In the genomic region with DNA sequence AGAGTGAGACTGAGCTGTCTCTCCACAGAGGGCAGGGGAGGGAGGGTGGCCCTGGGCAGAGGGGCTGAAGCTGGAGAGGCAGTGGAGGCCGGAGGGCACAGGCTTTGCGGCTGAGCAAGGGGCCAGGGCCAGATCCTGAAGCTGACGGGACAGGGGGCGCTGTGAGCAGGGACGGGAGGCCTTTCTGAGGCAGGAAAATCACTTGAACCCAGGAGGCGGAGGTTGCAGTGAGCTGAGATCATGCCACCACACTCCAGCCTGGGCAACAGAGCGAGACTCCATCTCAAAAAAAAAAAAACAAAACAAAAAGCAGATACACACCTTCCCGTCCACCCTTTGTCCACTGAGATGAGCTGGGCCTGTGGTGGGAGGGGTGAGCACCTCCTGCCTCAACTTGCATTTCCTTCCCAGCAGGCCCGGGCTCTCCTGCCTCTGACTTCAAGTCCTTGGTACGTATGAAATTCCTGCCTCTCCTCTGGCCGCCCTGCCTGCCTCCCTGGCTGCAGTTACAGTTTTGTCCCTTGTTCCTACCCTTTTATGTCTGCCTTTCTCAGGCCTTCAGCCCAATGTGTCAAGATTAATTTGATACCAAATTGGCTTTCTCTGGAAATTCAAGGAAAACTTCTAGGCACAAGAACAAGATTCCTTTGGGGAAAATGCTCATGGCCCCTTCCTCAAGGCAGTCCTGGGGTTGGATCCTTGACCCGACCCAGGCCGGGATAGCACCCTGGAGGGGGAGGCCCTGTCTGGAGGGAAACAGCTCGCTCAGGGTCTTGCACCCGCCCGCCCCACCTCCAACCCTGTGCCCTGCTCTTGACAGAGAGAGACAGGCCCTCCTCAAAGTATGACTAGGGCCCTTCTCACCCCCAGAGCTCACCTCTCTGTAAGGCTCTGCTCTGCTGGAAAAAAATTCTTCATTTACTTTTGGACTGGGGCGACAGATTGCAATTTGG, we compare ENCODE assay signal across 2 cellular contexts.
A peak's percentile ranks its signal among the peaks of the same experiment; 100 is the strongest.
TF ChIP-seq lines count a peak whose summit lies in the region.

No MANE protein-coding gene starts in this region.

TF ChIP-seq in HCT116, 20 proteins besides CTCF, POLR2A, EP300 and RAD21:
- TF ChIP-seq, protein P1, sequence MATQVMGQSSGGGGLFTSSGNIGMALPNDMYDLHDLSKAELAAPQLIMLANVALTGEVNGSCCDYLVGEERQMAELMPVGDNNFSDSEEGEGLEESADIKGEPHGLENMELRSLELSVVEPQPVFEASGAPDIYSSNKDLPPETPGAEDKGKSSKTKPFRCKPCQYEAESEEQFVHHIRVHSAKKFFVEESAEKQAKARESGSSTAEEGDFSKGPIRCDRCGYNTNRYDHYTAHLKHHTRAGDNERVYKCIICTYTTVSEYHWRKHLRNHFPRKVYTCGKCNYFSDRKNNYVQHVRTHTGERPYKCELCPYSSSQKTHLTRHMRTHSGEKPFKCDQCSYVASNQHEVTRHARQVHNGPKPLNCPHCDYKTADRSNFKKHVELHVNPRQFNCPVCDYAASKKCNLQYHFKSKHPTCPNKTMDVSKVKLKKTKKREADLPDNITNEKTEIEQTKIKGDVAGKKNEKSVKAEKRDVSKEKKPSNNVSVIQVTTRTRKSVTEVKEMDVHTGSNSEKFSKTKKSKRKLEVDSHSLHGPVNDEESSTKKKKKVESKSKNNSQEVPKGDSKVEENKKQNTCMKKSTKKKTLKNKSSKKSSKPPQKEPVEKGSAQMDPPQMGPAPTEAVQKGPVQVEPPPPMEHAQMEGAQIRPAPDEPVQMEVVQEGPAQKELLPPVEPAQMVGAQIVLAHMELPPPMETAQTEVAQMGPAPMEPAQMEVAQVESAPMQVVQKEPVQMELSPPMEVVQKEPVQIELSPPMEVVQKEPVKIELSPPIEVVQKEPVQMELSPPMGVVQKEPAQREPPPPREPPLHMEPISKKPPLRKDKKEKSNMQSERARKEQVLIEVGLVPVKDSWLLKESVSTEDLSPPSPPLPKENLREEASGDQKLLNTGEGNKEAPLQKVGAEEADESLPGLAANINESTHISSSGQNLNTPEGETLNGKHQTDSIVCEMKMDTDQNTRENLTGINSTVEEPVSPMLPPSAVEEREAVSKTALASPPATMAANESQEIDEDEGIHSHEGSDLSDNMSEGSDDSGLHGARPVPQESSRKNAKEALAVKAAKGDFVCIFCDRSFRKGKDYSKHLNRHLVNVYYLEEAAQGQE (IDR thresholded peaks at IDR 0.05; ENCODE audit: low read depth) = no peak
- TF ChIP-seq SRF (IDR thresholded peaks at IDR 0.05; ENCODE audit: low read depth) (no peak), YY1 (IDR thresholded peaks at IDR 0.05; ENCODE audit: extremely low read depth, insufficient replicate concordance, low read depth, low read length) (no peak), CEBPB (IDR thresholded peaks at IDR 0.05; ENCODE audit: low read depth) (no peak), SP1 (IDR thresholded peaks at IDR 0.05; ENCODE audit: low read depth) (no peak), EGR1 (IDR thresholded peaks at IDR 0.05; ENCODE audit: low read depth) (no peak), CBX3 (IDR thresholded peaks at IDR 0.05; ENCODE audit: low read depth) (no peak), ZNF274 (IDR thresholded peaks at IDR 0.05; ENCODE audit: low read depth, low read length) (no peak)
- TF ChIP-seq, protein P2, sequence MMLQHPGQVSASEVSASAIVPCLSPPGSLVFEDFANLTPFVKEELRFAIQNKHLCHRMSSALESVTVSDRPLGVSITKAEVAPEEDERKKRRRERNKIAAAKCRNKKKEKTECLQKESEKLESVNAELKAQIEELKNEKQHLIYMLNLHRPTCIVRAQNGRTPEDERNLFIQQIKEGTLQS (IDR thresholded peaks at IDR 0.05) = no peak

TF ChIP-seq in K562, 482 proteins besides CTCF, POLR2A, EP300 and RAD21 (continues in another document):
- TF ChIP-seq ARID1B (IDR thresholded peaks at IDR 0.05) (no peak), ZBTB43 (CRISPR knock-in tag; IDR thresholded peaks at IDR 0.05) (no peak), MAZ (CRISPR knock-in tag; conservative IDR thresholded peaks at IDR 0.05 in 1 of 2, IDR thresholded peaks at IDR 0.05 in 1 of 2) (no peak), TCF7L2 (IDR thresholded peaks at IDR 0.05; ENCODE audit: low read depth, low read length) (no peak), ZNF347 (CRISPR knock-in tag; IDR thresholded peaks at IDR 0.05; ENCODE audit: low read depth) (no peak), ZFX (CRISPR knock-in tag; IDR thresholded peaks at IDR 0.05) (peak; percentile 36; the same call in 1 of the 2 replicates), MECOM (CRISPR knock-in tag; IDR thresholded peaks at IDR 0.05) (no peak), ZNF644 (tag; IDR thresholded peaks at IDR 0.05; ENCODE audit: low read depth) (no peak), CXXC5 (CRISPR knock-in tag; IDR thresholded peaks at IDR 0.05) (no peak), TFAP4 (CRISPR knock-in tag; IDR thresholded peaks at IDR 0.05; ENCODE audit: borderline replicate concordance) (0 out of 2 replicates have a peak, but pooled peaks have one; percentile 5), ZKSCAN8 (CRISPR knock-in tag; IDR thresholded peaks at IDR 0.05) (no peak), SMC3 (conservative IDR thresholded peaks at IDR 0.05; ENCODE audit: insufficient read depth, low read depth, low read length) (no peak), SMARCA4 (IDR thresholded peaks at IDR 0.05) (0 out of 2 replicates have a peak, but pooled peaks have one; percentile 11), ZNF507 (tag; conservative IDR thresholded peaks at IDR 0.05) (no peak), USF1 (CRISPR knock-in tag; IDR thresholded peaks at IDR 0.05) (no peak), PRPF4 (IDR thresholded peaks at IDR 0.05; ENCODE audit: insufficient read depth, low read depth, low read length, poor library complexity, severe bottlenecking) (no peak), RBM15 (IDR thresholded peaks at IDR 0.05; ENCODE audit: insufficient read depth, low read length) (no peak), HDAC2 (IDR thresholded peaks at IDR 0.05) (0 out of 2 replicates have a peak, but pooled peaks have one; percentile 31), CHCHD3 (CRISPR knock-in tag; IDR thresholded peaks at IDR 0.05) (no peak), TOE1 (IDR thresholded peaks at IDR 0.05; ENCODE audit: borderline replicate concordance) (no peak), TOE1 (CRISPR knock-in tag; IDR thresholded peaks at IDR 0.05; ENCODE audit: borderline replicate concordance, low read depth) (no peak), ELK3 (CRISPR knock-in tag; IDR thresholded peaks at IDR 0.05) (no peak)
- TF ChIP-seq, protein P3, sequence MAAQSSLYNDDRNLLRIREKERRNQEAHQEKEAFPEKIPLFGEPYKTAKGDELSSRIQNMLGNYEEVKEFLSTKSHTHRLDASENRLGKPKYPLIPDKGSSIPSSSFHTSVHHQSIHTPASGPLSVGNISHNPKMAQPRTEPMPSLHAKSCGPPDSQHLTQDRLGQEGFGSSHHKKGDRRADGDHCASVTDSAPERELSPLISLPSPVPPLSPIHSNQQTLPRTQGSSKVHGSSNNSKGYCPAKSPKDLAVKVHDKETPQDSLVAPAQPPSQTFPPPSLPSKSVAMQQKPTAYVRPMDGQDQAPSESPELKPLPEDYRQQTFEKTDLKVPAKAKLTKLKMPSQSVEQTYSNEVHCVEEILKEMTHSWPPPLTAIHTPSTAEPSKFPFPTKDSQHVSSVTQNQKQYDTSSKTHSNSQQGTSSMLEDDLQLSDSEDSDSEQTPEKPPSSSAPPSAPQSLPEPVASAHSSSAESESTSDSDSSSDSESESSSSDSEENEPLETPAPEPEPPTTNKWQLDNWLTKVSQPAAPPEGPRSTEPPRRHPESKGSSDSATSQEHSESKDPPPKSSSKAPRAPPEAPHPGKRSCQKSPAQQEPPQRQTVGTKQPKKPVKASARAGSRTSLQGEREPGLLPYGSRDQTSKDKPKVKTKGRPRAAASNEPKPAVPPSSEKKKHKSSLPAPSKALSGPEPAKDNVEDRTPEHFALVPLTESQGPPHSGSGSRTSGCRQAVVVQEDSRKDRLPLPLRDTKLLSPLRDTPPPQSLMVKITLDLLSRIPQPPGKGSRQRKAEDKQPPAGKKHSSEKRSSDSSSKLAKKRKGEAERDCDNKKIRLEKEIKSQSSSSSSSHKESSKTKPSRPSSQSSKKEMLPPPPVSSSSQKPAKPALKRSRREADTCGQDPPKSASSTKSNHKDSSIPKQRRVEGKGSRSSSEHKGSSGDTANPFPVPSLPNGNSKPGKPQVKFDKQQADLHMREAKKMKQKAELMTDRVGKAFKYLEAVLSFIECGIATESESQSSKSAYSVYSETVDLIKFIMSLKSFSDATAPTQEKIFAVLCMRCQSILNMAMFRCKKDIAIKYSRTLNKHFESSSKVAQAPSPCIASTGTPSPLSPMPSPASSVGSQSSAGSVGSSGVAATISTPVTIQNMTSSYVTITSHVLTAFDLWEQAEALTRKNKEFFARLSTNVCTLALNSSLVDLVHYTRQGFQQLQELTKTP (IDR thresholded peaks at IDR 0.05; ENCODE audit: low read depth in 1 of 2, partially characterized antibody in 2 of 2) = peak in 1 of 2 experiments; percentile 51
- TF ChIP-seq, protein P4, sequence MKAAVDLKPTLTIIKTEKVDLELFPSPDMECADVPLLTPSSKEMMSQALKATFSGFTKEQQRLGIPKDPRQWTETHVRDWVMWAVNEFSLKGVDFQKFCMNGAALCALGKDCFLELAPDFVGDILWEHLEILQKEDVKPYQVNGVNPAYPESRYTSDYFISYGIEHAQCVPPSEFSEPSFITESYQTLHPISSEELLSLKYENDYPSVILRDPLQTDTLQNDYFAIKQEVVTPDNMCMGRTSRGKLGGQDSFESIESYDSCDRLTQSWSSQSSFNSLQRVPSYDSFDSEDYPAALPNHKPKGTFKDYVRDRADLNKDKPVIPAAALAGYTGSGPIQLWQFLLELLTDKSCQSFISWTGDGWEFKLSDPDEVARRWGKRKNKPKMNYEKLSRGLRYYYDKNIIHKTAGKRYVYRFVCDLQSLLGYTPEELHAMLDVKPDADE (conservative IDR thresholded peaks at IDR 0.05; ENCODE audit: control insufficient read depth, low read depth, low read length) = no peak
- TF ChIP-seq, protein P5, sequence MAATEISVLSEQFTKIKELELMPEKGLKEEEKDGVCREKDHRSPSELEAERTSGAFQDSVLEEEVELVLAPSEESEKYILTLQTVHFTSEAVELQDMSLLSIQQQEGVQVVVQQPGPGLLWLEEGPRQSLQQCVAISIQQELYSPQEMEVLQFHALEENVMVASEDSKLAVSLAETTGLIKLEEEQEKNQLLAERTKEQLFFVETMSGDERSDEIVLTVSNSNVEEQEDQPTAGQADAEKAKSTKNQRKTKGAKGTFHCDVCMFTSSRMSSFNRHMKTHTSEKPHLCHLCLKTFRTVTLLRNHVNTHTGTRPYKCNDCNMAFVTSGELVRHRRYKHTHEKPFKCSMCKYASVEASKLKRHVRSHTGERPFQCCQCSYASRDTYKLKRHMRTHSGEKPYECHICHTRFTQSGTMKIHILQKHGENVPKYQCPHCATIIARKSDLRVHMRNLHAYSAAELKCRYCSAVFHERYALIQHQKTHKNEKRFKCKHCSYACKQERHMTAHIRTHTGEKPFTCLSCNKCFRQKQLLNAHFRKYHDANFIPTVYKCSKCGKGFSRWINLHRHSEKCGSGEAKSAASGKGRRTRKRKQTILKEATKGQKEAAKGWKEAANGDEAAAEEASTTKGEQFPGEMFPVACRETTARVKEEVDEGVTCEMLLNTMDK (IDR thresholded peaks at IDR 0.05; ENCODE audit: borderline replicate concordance, insufficient read depth, low read depth, low read length, poor library complexity, severe bottlenecking) = peak; percentile 28
- TF ChIP-seq, protein P6, sequence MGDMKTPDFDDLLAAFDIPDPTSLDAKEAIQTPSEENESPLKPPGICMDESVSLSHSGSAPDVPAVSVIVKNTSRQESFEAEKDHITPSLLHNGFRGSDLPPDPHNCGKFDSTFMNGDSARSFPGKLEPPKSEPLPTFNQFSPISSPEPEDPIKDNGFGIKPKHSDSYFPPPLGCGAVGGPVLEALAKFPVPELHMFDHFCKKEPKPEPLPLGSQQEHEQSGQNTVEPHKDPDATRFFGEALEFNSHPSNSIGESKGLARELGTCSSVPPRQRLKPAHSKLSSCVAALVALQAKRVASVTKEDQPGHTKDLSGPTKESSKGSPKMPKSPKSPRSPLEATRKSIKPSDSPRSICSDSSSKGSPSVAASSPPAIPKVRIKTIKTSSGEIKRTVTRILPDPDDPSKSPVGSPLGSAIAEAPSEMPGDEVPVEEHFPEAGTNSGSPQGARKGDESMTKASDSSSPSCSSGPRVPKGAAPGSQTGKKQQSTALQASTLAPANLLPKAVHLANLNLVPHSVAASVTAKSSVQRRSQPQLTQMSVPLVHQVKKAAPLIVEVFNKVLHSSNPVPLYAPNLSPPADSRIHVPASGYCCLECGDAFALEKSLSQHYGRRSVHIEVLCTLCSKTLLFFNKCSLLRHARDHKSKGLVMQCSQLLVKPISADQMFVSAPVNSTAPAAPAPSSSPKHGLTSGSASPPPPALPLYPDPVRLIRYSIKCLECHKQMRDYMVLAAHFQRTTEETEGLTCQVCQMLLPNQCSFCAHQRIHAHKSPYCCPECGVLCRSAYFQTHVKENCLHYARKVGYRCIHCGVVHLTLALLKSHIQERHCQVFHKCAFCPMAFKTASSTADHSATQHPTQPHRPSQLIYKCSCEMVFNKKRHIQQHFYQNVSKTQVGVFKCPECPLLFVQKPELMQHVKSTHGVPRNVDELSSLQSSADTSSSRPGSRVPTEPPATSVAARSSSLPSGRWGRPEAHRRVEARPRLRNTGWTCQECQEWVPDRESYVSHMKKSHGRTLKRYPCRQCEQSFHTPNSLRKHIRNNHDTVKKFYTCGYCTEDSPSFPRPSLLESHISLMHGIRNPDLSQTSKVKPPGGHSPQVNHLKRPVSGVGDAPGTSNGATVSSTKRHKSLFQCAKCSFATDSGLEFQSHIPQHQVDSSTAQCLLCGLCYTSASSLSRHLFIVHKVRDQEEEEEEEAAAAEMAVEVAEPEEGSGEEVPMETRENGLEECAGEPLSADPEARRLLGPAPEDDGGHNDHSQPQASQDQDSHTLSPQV (IDR thresholded peaks at IDR 0.05) = 0 out of 2 replicates have a peak, but pooled peaks have one; percentile 39
